ENCODE assay signal across 11 cellular contexts in the genomic region with DNA sequence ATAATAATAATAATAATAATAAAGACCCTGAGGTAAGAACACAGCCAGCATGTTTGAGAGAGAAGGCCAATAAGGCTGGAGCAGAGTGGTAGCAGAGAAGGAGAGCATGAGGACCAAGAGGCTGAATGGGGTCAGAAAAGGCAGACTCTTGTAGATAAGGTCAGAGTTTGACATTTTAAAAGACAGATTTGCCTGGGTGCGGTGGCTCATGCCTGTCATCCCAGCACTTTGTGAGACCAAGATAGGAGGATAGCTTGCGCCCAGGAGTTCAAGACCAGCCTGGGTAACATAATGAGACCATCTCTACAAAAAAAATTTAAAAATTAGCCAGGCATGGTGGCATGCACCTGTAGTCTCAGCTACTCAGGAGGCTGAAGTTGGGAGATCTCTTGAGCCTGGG. TPM values are rescaled to one million over a fixed set of nuclear protein-coding genes. Genes with fewer than 3 reads are reported as not detected.
"Had no signal": no experiment of that assay in that cellular context is flagged by ENCODE, and none has a peak within 500 bp of the region (broad histone marks: within the 10 kb centered on the region; RNA-seq: fewer than 3 reads in every experiment).

No MANE protein-coding gene starts in this region.

- H3K4me3 ChIP-seq: GM23248, HAP-1 had no signal

- H3K36me3 ChIP-seq: HAP-1 had no signal

- ATAC-seq: HCT116, HepG2 had no signal

- FAIRE-seq: HepG2 had no signal

- H3K9me3 ChIP-seq: HAP-1 had no signal

- H3K27ac ChIP-seq: GM23248, HL-60 had no signal

- DNase-seq: GM23248, GOT3, H7, HFFc6 had no signal

RNA-seq across cellular contexts. Expression of gene WFIKKN2, which starts 11.0 kb away (rescaled TPM):
- total RNA-seq: GM23248, H4, H7, HepG2, HT1080 had no signal
- polyA plus RNA-seq: GM23248, HepG2, IgD-negative memory B cell had no signal

RNA-seq across cellular contexts. Expression of gene ANKRD40CL, which starts 57.1 kb away (rescaled TPM):
- total RNA-seq: GM23248, H4, H7, HFFc6, HT1080 had no signal
- polyA plus RNA-seq: GM23248, IgD-negative memory B cell had no signal
